In the genomic region with DNA sequence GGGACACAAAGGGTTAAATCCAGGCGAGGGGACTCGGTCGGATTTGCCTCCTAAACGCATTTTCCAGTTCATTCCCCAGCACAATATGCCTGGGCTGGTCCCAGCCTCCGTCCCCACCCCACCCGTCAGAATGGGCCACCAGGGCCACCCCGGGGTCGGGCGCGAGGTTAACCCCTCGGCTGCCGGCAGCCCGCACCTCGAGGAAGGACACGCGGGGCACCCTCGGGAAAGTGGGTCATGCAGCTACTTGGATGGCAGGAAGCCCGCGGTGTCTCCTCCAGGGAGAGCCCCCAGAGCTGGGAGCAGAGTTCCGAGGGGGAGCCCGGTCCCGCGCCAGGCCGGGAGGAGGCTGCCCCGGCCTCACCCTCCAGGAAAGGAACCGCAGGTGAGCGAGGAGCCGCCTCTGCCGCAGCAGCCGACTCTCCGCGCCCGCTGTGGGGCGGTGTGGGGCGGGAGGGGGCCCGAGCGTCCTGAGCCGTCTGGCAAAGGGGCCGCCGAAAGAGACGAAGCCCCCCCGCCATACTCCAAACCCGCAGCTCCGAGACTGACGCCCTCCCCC, we compare ENCODE assay signal across 8 cellular contexts. TPM values are rescaled to one million over a fixed set of nuclear protein-coding genes. Genes with fewer than 3 reads are reported as not detected.
DNase-seq lines count a peak whose midpoint lies in the region; ATAC-seq and TF ChIP-seq lines count a peak whose summit lies in the region.

No MANE protein-coding gene starts in this region.

- H3K36me3 ChIP-seq in DOHH2 (ENCODE audit: control insufficient read depth, low read length) (no peaks in the 10 kb centered on the region), left ventricle myocardium inferior (no peaks in the 10 kb centered on the region)

- H3K4me3 Mint-ChIP-seq in activated T-helper 2 cell treated with anti-CD3 and anti-CD28 coated beads, Interferon-gamma antibody, Interleukin-2, Interleukin-4, amounts not matched to agents 10 μg/mL and 5 μg/mL and 100 μg/mL, durations not matched to agents 14 hours and 24 hours and 36 hours (ENCODE audit: low read depth), result peak overlapping the region; percentile 78

- H3K27ac ChIP-seq in DOHH2 (ENCODE audit: low read depth, low read length), result no peak overlapping the region
- peak overlapping the region; percentile 90 for H3K27ac ChIP-seq in left ventricle myocardium inferior (replicated peaks)

- H3K4me1 ChIP-seq in DOHH2 (ENCODE audit: control insufficient read depth, low read length) (peaks cover 47% of the 10 kb centered on the region), left ventricle myocardium inferior (peaks cover 40% of the 10 kb centered on the region)

- DNase-seq in HuH-7 (ENCODE audit: low spot score), result peak; percentile 65
- no peak for DNase-seq in activated T-helper 2 cell treated with anti-CD3 and anti-CD28 coated beads, Interferon-gamma antibody, Interleukin-2, Interleukin-4, amounts not matched to agents 10 μg/mL and 5 μg/mL and 100 μg/mL, durations not matched to agents 14 hours and 24 hours and 36 hours (ENCODE audit: low spot score)
- peak; percentile 26 for DNase-seq in left ventricle myocardium inferior
- DNase-seq in sciatic nerve (ENCODE audit: low spot score), result peak; percentile 67
- no peak for DNase-seq in occipital lobe (lab: John Stamatoyannopoulos, UW)

- peak overlapping the region; percentile 93 for H3K4me2 ChIP-seq in DOHH2 (ENCODE audit: low read length)

- H3K4me1 Mint-ChIP-seq in activated T-helper 2 cell treated with anti-CD3 and anti-CD28 coated beads, Interferon-gamma antibody, Interleukin-2, Interleukin-4, amounts not matched to agents 10 μg/mL and 5 μg/mL and 100 μg/mL, durations not matched to agents 14 hours and 24 hours and 36 hours (ENCODE audit: low read depth), result peaks cover 7% of the 10 kb centered on the region

- ATAC-seq in sciatic nerve (no peak), GM18511 (IDR thresholded peaks at IDR 0.05; ENCODE audit: unreplicated experiment) (no peak), HG03095 (IDR thresholded peaks at IDR 0.05; ENCODE audit: unreplicated experiment) (no peak)

- H3K27ac Mint-ChIP-seq in activated T-helper 2 cell treated with anti-CD3 and anti-CD28 coated beads, Interferon-gamma antibody, Interleukin-2, Interleukin-4, amounts not matched to agents 10 μg/mL and 5 μg/mL and 100 μg/mL, durations not matched to agents 14 hours and 24 hours and 36 hours, result no peak overlapping the region

- H3K4me3 ChIP-seq in DOHH2 (ENCODE audit: low read length) (peak overlapping the region; percentile 86), left ventricle myocardium inferior (peak overlapping the region; percentile 89)

- no peaks in the 10 kb centered on the region for H3F3A ChIP-seq in DOHH2 (ENCODE audit: control insufficient read depth, insufficient read depth)

- no peaks in the 10 kb centered on the region for H3K36me3 Mint-ChIP-seq in activated T-helper 2 cell treated with anti-CD3 and anti-CD28 coated beads, Interferon-gamma antibody, Interleukin-2, Interleukin-4, amounts not matched to agents 10 μg/mL and 5 μg/mL and 100 μg/mL, durations not matched to agents 14 hours and 24 hours and 36 hours (ENCODE audit: low read depth)

- peaks cover 15% of the 10 kb centered on the region; the same call in 1 of the 2 replicates for H4K20me1 ChIP-seq in DOHH2 (ENCODE audit: control insufficient read depth, insufficient read depth, low read depth, low read length)

- TF ChIP-seq CTCF in DOHH2 (IDR thresholded peaks at IDR 0.05; ENCODE audit: low read depth, low read length, poor library complexity, severe bottlenecking), result peak; percentile 41
- TF ChIP-seq CTCF in left ventricle myocardium inferior (IDR thresholded peaks at IDR 0.05; ENCODE audit: borderline replicate concordance), result peak; percentile 47

- intact Hi-C loops in activated T-helper 2 cell treated with anti-CD3 and anti-CD28 coated beads, Interferon-gamma antibody, Interleukin-2, Interleukin-4, amounts not matched to agents 10 μg/mL and 5 μg/mL and 100 μg/mL, durations not matched to agents 14 hours and 24 hours and 36 hours (cut with micrococcal nuclease), result loop anchor here (2.0 kb wide), 1 partner anchor 53 kb away; no protein-coding TSS in a partner anchor
- intact Hi-C loops in left ventricle myocardium inferior (cut with micrococcal nuclease), result no loop called here
- intact Hi-C loops in sciatic nerve (cut with DNase I), result loop anchor here (5.0 kb wide), 1 partner anchor 60 kb away; no protein-coding TSS in a partner anchor

- H3K79me2 ChIP-seq in DOHH2 (ENCODE audit: control insufficient read depth, low read length), result no peaks in the 10 kb centered on the region

- H3K9me3 Mint-ChIP-seq in activated T-helper 2 cell treated with anti-CD3 and anti-CD28 coated beads, Interferon-gamma antibody, Interleukin-2, Interleukin-4, amounts not matched to agents 10 μg/mL and 5 μg/mL and 100 μg/mL, durations not matched to agents 14 hours and 24 hours and 36 hours, result no peaks in the 10 kb centered on the region

- H3K9me2 ChIP-seq in DOHH2 (replicated peaks; ENCODE audit: control insufficient read depth, low read length), result no peaks in the 10 kb centered on the region

- H3K27me3 ChIP-seq in DOHH2 (ENCODE audit: control insufficient read depth, low read length) (peaks cover 64% of the 10 kb centered on the region), left ventricle myocardium inferior (ENCODE audit: low read depth) (no peaks in the 10 kb centered on the region)

- peaks cover 61% of the 10 kb centered on the region for H3K27me3 Mint-ChIP-seq in activated T-helper 2 cell treated with anti-CD3 and anti-CD28 coated beads, Interferon-gamma antibody, Interleukin-2, Interleukin-4, amounts not matched to agents 10 μg/mL and 5 μg/mL and 100 μg/mL, durations not matched to agents 14 hours and 24 hours and 36 hours (ENCODE audit: low read depth)

- H3K9me3 ChIP-seq in DOHH2 (ENCODE audit: control insufficient read depth, insufficient read depth, low read length) (no peaks in the 10 kb centered on the region), left ventricle myocardium inferior (replicated peaks) (no peaks in the 10 kb centered on the region)

RNA-seq across cellular contexts. Expression of a gene that starts 1.4 kb away (rescaled TPM):
- 5.0 and 5.6 TPM in 2 replicates for total RNA-seq in activated T-helper 2 cell treated with anti-CD3 and anti-CD28 coated beads, Interferon-gamma antibody, Interleukin-2, Interleukin-4, amounts not matched to agents 10 μg/mL and 5 μg/mL and 100 μg/mL, durations not matched to agents 14 hours and 24 hours and 36 hours
- total RNA-seq in left ventricle myocardium inferior, result 22.9 TPM
- total RNA-seq in sciatic nerve, result 32.3 TPM
- 17.5 TPM for total RNA-seq in occipital lobe

Comparison
In these comparisons a context has a peak if more than half of its experiments do, and no peak if none do; other contexts are left out.
1. DNase-seq: peak in HuH-7 (single experiment), left ventricle myocardium inferior (single experiment) and sciatic nerve (single experiment); none in activated T-helper 2 cell treated with anti-CD3 and anti-CD28 coated beads, Interferon-gamma antibody, Interleukin-2, Interleukin-4, amounts not matched to agents 10 μg/mL and 5 μg/mL and 100 μg/mL, durations not matched to agents 14 hours and 24 hours and 36 hours (single experiment) and occipital lobe (single experiment).